Comparison of ENCODE assay signal across 25 cellular contexts in genomic region chr22:21967693-21968271, GRCh38.
"Had no signal": no experiment of that assay in that cellular context is flagged by ENCODE, and none has a peak within 500 bp of the region (broad histone marks: within the 10 kb centered on the region; RNA-seq: fewer than 3 reads in every experiment).

No MANE protein-coding gene starts in this region.

- H3K9me3 ChIP-seq: neutrophil, ovary, psoas muscle, right lobe of liver, sigmoid colon, stomach, thoracic aorta, thyroid gland, tibial nerve, upper lobe of left lung, vagina had no signal

- H3K79me2 ChIP-seq: parathyroid adenoma had no signal

- DNase-seq: nephron progenitor cell; nucleus accumbens; ovary; psoas muscle; right cardiac atrium; right lobe of liver; sigmoid colon; small intestine; stimulated activated CD4-positive, alpha-beta T cell treated with anti-CD3 and anti-CD28 coated beads, Interleukin-15, amount 100 ng/mL, for 24 hours; stimulated activated CD4-positive, alpha-beta T cell treated with anti-CD3 and anti-CD28 coated beads, Interleukin-2, amount 100 ng/mL, for 24 hours; stimulated activated CD4-positive, alpha-beta T cell treated with anti-CD3 and anti-CD28 coated beads, Interleukin-2, amount 100 ng/mL, for 48 hours; stimulated activated CD4-positive, alpha-beta T cell treated with anti-CD3 and anti-CD28 coated beads, Interleukin-4, amount 100 ng/mL, for 24 hours; stimulated activated naive B cell treated with anti-CD40 and anti-IgM and Interleukin-4, amounts not matched to agents 10 μg/mL and 1 μg/mL and 100 μg/mL, for 72 hours; stimulated activated naive CD4-positive, alpha-beta T cell treated with Interleukin-2 at 50 U/mL for 16 hours; stomach; thyroid gland; trophoblast cell had no signal

- H3K27ac ChIP-seq: neutrophil, ovary, parathyroid adenoma, psoas muscle, right lobe of liver, sigmoid colon, stomach, thoracic aorta, thyroid gland, upper lobe of left lung, vagina had no signal

- H3K36me3 ChIP-seq: ovary had no signal

- H3K9ac ChIP-seq: parathyroid adenoma had no signal

- ATAC-seq: natural killer cell treated with Interleukin-12 subunit alpha and Interleukin-12 subunit beta and Interleukin-15 and Interleukin-18, amount 100 ng/mL, for 72 hours; right cardiac atrium; right lobe of liver; stimulated activated effector memory CD8-positive, alpha-beta T cell treated with anti-CD3 and anti-CD28 coated beads, Interleukin-12 subunit alpha, Interleukin-12 subunit beta, amount 100 ng/mL, for 72 hours; stimulated activated naive B cell treated with anti-CD40 and anti-IgM and Interleukin-4, amounts not matched to agents 10 μg/mL and 1 μg/mL and 100 μg/mL, for 72 hours had no signal

- H2AFZ ChIP-seq: parathyroid adenoma had no signal

- H3K27me3 ChIP-seq: neutrophil, ovary, right lobe of liver, sigmoid colon, stomach, thyroid gland, tibial nerve, upper lobe of left lung, vagina had no signal

- FAIRE-seq: small intestine had no signal

- H3K4me1 ChIP-seq: parathyroid adenoma, right lobe of liver, sigmoid colon, stomach, thyroid gland, tibial nerve, upper lobe of left lung, vagina had no signal

- H3K4me3 ChIP-seq: ovary, psoas muscle, right lobe of liver, sigmoid colon, stomach, thoracic aorta, thyroid gland, tibial nerve, upper lobe of left lung, vagina had no signal
